Comparison of ENCODE assay signal across 8 cellular contexts in genomic region chr7:152341039-152341913, GRCh38.
DNase-seq lines count a peak whose midpoint lies in the region; ATAC-seq, FAIRE-seq and TF ChIP-seq lines count a peak whose summit lies in the region.

No MANE protein-coding gene starts in this region.

- no peaks in the 10 kb centered on the region for H3K9me3 Mint-ChIP-seq in astrocyte (ENCODE audit: unreplicated experiment)

- no peaks in the 10 kb centered on the region for H3K9me2 ChIP-seq in MM.1S (replicated peaks; ENCODE audit: insufficient read depth, low read length)

- in situ Hi-C loops in GM13976 (cut with MboI; ENCODE audit: low sequenced_read_pairs, unreplicated experiment) = loop anchor here (25.0 kb wide), 1 partner anchor 346 kb away; the partner anchor contains the start of gene XRCC2

- no peaks in the 10 kb centered on the region for H3K9me3 ChIP-seq in MM.1S (replicated peaks; ENCODE audit: insufficient read depth, low read length)
- no peaks in the 10 kb centered on the region for H3K9me3 ChIP-seq in astrocyte (ENCODE audit: insufficient read depth, low read depth, low read length)
- H3K9me3 ChIP-seq in thoracic aorta = no peaks in the 10 kb centered on the region

- no peak overlapping the region for H3K4me3 Mint-ChIP-seq in astrocyte (ENCODE audit: unreplicated experiment)

- peak; percentile 47 for FAIRE-seq in astrocyte (lab: Jason Lieb, UNC)

- H3K79me2 ChIP-seq in MM.1S (ENCODE audit: low read length) (peaks cover 96% of the 10 kb centered on the region), astrocyte (ENCODE audit: insufficient read depth, low read length) (peaks cover 96% of the 10 kb centered on the region)

- H3K4me2 ChIP-seq in MM.1S (ENCODE audit: low read depth, low read length) = no peak overlapping the region
- no peak overlapping the region for H3K4me2 ChIP-seq in astrocyte (ENCODE audit: low read length)

- H4K20me1 ChIP-seq in MM.1S (ENCODE audit: insufficient read depth, low read length) (peaks cover 22% of the 10 kb centered on the region; the same call in 1 of the 2 replicates), astrocyte (ENCODE audit: insufficient read depth, low read length) (peaks cover 80% of the 10 kb centered on the region)

- peaks cover 8% of the 10 kb centered on the region for H3K4me1 ChIP-seq in MM.1S (ENCODE audit: low read length)
- no peaks in the 10 kb centered on the region for H3K4me1 ChIP-seq in astrocyte (ENCODE audit: insufficient read depth, low read length)
- peaks cover 29 to 36% of the 10 kb centered on the region in 2 donors for H3K4me1 ChIP-seq in thoracic aorta (ENCODE audit: control insufficient read depth in 1 of 2, low read depth in 2 of 2)

- H3K9ac ChIP-seq in MM.1S (ENCODE audit: low read length) = no peak overlapping the region
- H3K9ac ChIP-seq in astrocyte (ENCODE audit: low read length) = peak overlapping the region; percentile 22

- H3K4me1 Mint-ChIP-seq in astrocyte (ENCODE audit: low read depth, unreplicated experiment) = peaks cover 9% of the 10 kb centered on the region

- DNase-seq in GM03348 (ENCODE audit: low spot score) (peak; percentile 69), MM.1S (peak; percentile 35), astrocyte (ENCODE audit: low read depth) (peak; percentile 52), iPS-NIHi7 (ENCODE audit: extremely low spot score) (peak; percentile 31), thoracic aorta (ENCODE audit: low spot score) (no peak), GM13976 (ENCODE audit: low spot score) (no peak)
- DNase-seq in central memory CD4-positive, alpha-beta T cell = no peak

- H3K27me3 Mint-ChIP-seq in astrocyte (ENCODE audit: low read depth, unreplicated experiment) = no peaks in the 10 kb centered on the region

- H2AFZ ChIP-seq in MM.1S (ENCODE audit: low read length) (no peak overlapping the region), astrocyte (ENCODE audit: low read depth, low read length) (no peak overlapping the region)

- H3K27ac ChIP-seq in MM.1S (ENCODE audit: low read length) = no peak overlapping the region
- H3K27ac ChIP-seq in astrocyte (ENCODE audit: low read depth, low read length) = no peak overlapping the region
- H3K27ac ChIP-seq in thoracic aorta = no peak overlapping the region

- TF ChIP-seq CTCF in MM.1S (IDR thresholded peaks at IDR 0.05; ENCODE audit: low read length) = peak; percentile 35
- peak; percentile 48 for TF ChIP-seq CTCF in astrocyte (IDR thresholded peaks at IDR 0.05; ENCODE audit: insufficient read depth, low read depth, low read length)
- peak; percentile 36 for TF ChIP-seq CTCF in thoracic aorta (IDR thresholded peaks at IDR 0.05)
- TF ChIP-seq CTCF in GM13976 (IDR thresholded peaks at IDR 0.05; ENCODE audit: borderline replicate concordance, control extremely low read depth, extremely low read depth, insufficient read depth, missing control alignments) = no peak

- H3K36me3 ChIP-seq in MM.1S (replicated peaks; ENCODE audit: insufficient read depth, low read length) (0 out of 2 replicates have a peak, but pooled peaks cover 5% of the 10 kb centered on the region), astrocyte (ENCODE audit: insufficient read depth, low read length) (no peaks in the 10 kb centered on the region), thoracic aorta (no peaks in the 10 kb centered on the region)

- H3K27me3 ChIP-seq in MM.1S (replicated peaks; ENCODE audit: insufficient read depth, low read length) (no peaks in the 10 kb centered on the region), astrocyte (ENCODE audit: insufficient read depth, low read length) (no peaks in the 10 kb centered on the region), thoracic aorta (replicated peaks; ENCODE audit: insufficient read depth) (no peaks in the 10 kb centered on the region)

- H3F3A ChIP-seq in MM.1S (ENCODE audit: insufficient read depth, low read length) = peaks cover 6% of the 10 kb centered on the region; the same call in 1 of the 2 replicates

- no peak overlapping the region for H3K4me3 ChIP-seq in MM.1S (ENCODE audit: low read length)
- no peak overlapping the region for H3K4me3 ChIP-seq in astrocyte (ENCODE audit: insufficient read depth, low read depth, low read length)
- H3K4me3 ChIP-seq in thoracic aorta = no peak overlapping the region

- no peak overlapping the region for H3K27ac Mint-ChIP-seq in astrocyte (ENCODE audit: unreplicated experiment)

- ATAC-seq in GM21825 (IDR thresholded peaks at IDR 0.05; ENCODE audit: unreplicated experiment) (peak; percentile 55), thoracic aorta (ENCODE audit: insufficient number of reproducible peaks, low FRiP score, low read depth) (peak; percentile 58)

- H3K36me3 Mint-ChIP-seq in astrocyte (ENCODE audit: low read depth, unreplicated experiment) = peaks cover 6% of the 10 kb centered on the region

Comparison
In these comparisons a context has a peak if more than half of its experiments do, and no peak if none do; other contexts are left out.
1. DNase-seq: peak in GM03348 (single experiment), MM.1S (single experiment), astrocyte (single experiment) and iPS-NIHi7 (single experiment); none in thoracic aorta (single experiment), GM13976 (single experiment) and central memory CD4-positive, alpha-beta T cell (single experiment).